13 cellular contexts compared by ENCODE assay signal in the genomic region with DNA sequence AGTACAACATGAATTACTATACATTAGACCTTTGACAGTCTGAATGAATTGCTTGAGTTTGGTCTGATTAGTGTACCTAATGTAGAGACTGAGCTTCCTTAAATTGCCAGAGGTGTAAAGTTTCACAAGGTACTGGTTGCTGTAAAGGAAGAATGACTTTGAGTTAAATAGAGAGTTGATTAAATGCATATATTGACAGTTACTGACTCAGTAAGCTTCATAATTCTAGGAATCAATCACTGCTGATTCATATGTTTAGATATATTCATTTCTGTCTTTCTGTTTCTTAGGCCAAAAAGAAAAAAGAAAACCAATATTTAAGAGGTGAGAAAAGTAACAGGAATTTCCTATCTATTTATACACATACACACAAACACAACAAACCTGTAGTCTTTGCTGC. TPM values are rescaled to one million over a fixed set of nuclear protein-coding genes. Genes with fewer than 3 reads are reported as not detected.
A peak's percentile ranks its signal among the peaks of the same experiment; 100 is the strongest.
DNase-seq lines count a peak whose midpoint lies in the region; ATAC-seq and TF ChIP-seq lines count a peak whose summit lies in the region.
"Had no signal": no experiment of that assay in that cellular context is flagged by ENCODE, and none has a peak within 500 bp of the region (broad histone marks: within the 10 kb centered on the region; RNA-seq: fewer than 3 reads in every experiment).

No MANE protein-coding gene starts in this region.

- no peaks in the 10 kb centered on the region for H3K27me3 ChIP-seq in hepatocyte

- POLR2A ChIA-PET in activated CD4-positive, alpha-beta T cell treated with anti-CD3 and anti-CD28 coated beads for 36 hours (lab: Charles Lee): interaction anchor here (0.6 to 1.5 kb wide), 3 partner anchors 21 to 46 kb away, joined by 3 to 6 read pairs (median 5); no protein-coding TSS in a partner anchor
- POLR2A ChIA-PET in activated CD4-positive, alpha-beta T cell treated with anti-CD3 and anti-CD28 coated beads, Interleukin-2, amount 10 ng/mL, durations not matched to agents 7 days and 5 days (lab: Charles Lee): interaction anchor here (0.7 kb wide), 1 partner anchor 19 kb away, joined by 3 read pairs; no protein-coding TSS in a partner anchor
- POLR2A ChIA-PET in RWPE1 (lab: Yijun Ruan, JAX; ENCODE audit: low non-redundant PET): no interaction called here

- no peaks in the 10 kb centered on the region for H3K9me3 ChIP-seq in hepatocyte (ENCODE audit: low read depth)
- H3K9me3 ChIP-seq: A549, mucosa of descending colon had no signal

- H3K4me2 ChIP-seq in hepatocyte: peak overlapping the region; percentile 36
- H3K4me2 ChIP-seq: A549 had no signal

- intact Hi-C loops in activated CD4-positive, alpha-beta T cell treated with anti-CD3 and anti-CD28 coated beads for 36 hours (cut with DNase I, micrococcal nuclease): loop anchor here (1.0 to 10.0 kb wide), 13 partner anchors 16 to 1529 kb away; partner anchors contain the start of genes CCNI (in 1 of the 2), CXCL10 (in 1 of the 2), NUP54 (in 1 of the 2) and RCHY1 (in 1 of the 2)

- H2AFZ ChIP-seq in hepatocyte: no peak overlapping the region

- H3K27me3 Mint-ChIP-seq in activated CD4-positive, alpha-beta T cell treated with anti-CD3 and anti-CD28 coated beads for 36 hours: peaks cover 37% of the 10 kb centered on the region
- no peaks in the 10 kb centered on the region for H3K27me3 Mint-ChIP-seq in activated CD4-positive, alpha-beta T cell treated with anti-CD3 and anti-CD28 coated beads, Interleukin-2, amount 10 ng/mL, durations not matched to agents 7 days and 5 days

- H3K4me1 Mint-ChIP-seq in activated CD4-positive, alpha-beta T cell treated with anti-CD3 and anti-CD28 coated beads for 36 hours: peaks cover 65% of the 10 kb centered on the region
- H3K4me1 Mint-ChIP-seq in activated CD4-positive, alpha-beta T cell treated with anti-CD3 and anti-CD28 coated beads, Interleukin-2, amount 10 ng/mL, durations not matched to agents 7 days and 5 days: peaks cover 49% of the 10 kb centered on the region

- no peaks in the 10 kb centered on the region for H4K20me1 ChIP-seq in hepatocyte (ENCODE audit: insufficient read depth, poor library complexity, severe bottlenecking)

- no peak for DNase-seq in activated CD4-positive, alpha-beta T cell treated with anti-CD3 and anti-CD28 coated beads for 36 hours
- DNase-seq in activated CD4-positive, alpha-beta T cell treated with anti-CD3 and anti-CD28 coated beads, Interleukin-2, amount 10 ng/mL, durations not matched to agents 7 days and 5 days: no peak
- DNase-seq in hepatocyte (ENCODE audit: low spot score) (no peak), RWPE1 (ENCODE audit: low spot score) (no peak)
- DNase-seq in stimulated activated CD4-positive, alpha-beta T cell treated with anti-CD3 and anti-CD28 coated beads, Interleukin-4, amount 100 ng/mL, for 24 hours: no peak
- DNase-seq: NCI-H69 had no signal

- no peaks in the 10 kb centered on the region for H3K4me1 ChIP-seq in hepatocyte (ENCODE audit: insufficient read depth)
- H3K4me1 ChIP-seq: A549 had no signal

- H3K9me3 Mint-ChIP-seq in activated CD4-positive, alpha-beta T cell treated with anti-CD3 and anti-CD28 coated beads for 36 hours (ENCODE audit: low read depth): no peaks in the 10 kb centered on the region
- no peaks in the 10 kb centered on the region for H3K9me3 Mint-ChIP-seq in activated CD4-positive, alpha-beta T cell treated with anti-CD3 and anti-CD28 coated beads, Interleukin-2, amount 10 ng/mL, durations not matched to agents 7 days and 5 days
- H3K9me3 Mint-ChIP-seq: brain had no signal

- no peaks in the 10 kb centered on the region for H3K36me3 ChIP-seq in hepatocyte (replicated peaks; ENCODE audit: insufficient read depth, low read depth)

- TF ChIP-seq CTCF in hepatocyte (IDR thresholded peaks at IDR 0.05; ENCODE audit: poor library complexity) (no peak), RWPE1 (conservative IDR thresholded peaks at IDR 0.05; ENCODE audit: low read depth) (no peak)

- no peaks in the 10 kb centered on the region for H3K79me2 ChIP-seq in hepatocyte

- CTCF ChIA-PET in activated CD4-positive, alpha-beta T cell treated with anti-CD3 and anti-CD28 coated beads for 36 hours (lab: Charles Lee): interaction anchor here (0.7 to 2.7 kb wide), 15 partner anchors 12 to 163 kb away, joined by 3 to 14 read pairs (median 3); partner anchors contain the start of genes ART3 and SDAD1
- CTCF ChIA-PET in activated CD4-positive, alpha-beta T cell treated with anti-CD3 and anti-CD28 coated beads, Interleukin-2, amount 10 ng/mL, durations not matched to agents 7 days and 5 days (lab: Charles Lee): interaction anchor here (1.3 to 1.6 kb wide), 3 partner anchors 21 to 62 kb away, joined by 3 to 8 read pairs (median 3); no protein-coding TSS in a partner anchor
- CTCF ChIA-PET in RWPE1 (lab: Yijun Ruan, JAX): interaction anchor here (0.6 to 1.7 kb wide), 3 partner anchors 39 to 372 kb away, joined by 3 to 10 read pairs (median 5); no protein-coding TSS in a partner anchor

- H3K27ac Mint-ChIP-seq in activated CD4-positive, alpha-beta T cell treated with anti-CD3 and anti-CD28 coated beads for 36 hours: no peak overlapping the region
- no peak overlapping the region for H3K27ac Mint-ChIP-seq in activated CD4-positive, alpha-beta T cell treated with anti-CD3 and anti-CD28 coated beads, Interleukin-2, amount 10 ng/mL, durations not matched to agents 7 days and 5 days
- H3K27ac Mint-ChIP-seq: brain had no signal

- no peaks in the 10 kb centered on the region for H3K36me3 Mint-ChIP-seq in activated CD4-positive, alpha-beta T cell treated with anti-CD3 and anti-CD28 coated beads for 36 hours (ENCODE audit: low read depth)
- no peaks in the 10 kb centered on the region for H3K36me3 Mint-ChIP-seq in activated CD4-positive, alpha-beta T cell treated with anti-CD3 and anti-CD28 coated beads, Interleukin-2, amount 10 ng/mL, durations not matched to agents 7 days and 5 days (ENCODE audit: low read depth)
- H3K36me3 Mint-ChIP-seq: brain had no signal

- H3K27ac ChIP-seq in hepatocyte: no peak overlapping the region
- H3K27ac ChIP-seq in RWPE1: no peak overlapping the region
- H3K27ac ChIP-seq: A549 had no signal

- no peak overlapping the region for H3K4me3 ChIP-seq in hepatocyte
- H3K4me3 ChIP-seq: A549, mucosa of descending colon had no signal

- ATAC-seq in activated CD4-positive, alpha-beta T cell treated with anti-CD3 and anti-CD28 coated beads for 36 hours: peak; percentile 80
- ATAC-seq in GM21360 (IDR thresholded peaks at IDR 0.05; ENCODE audit: unreplicated experiment) (peak; percentile 61), HG03139 (IDR thresholded peaks at IDR 0.05; ENCODE audit: unreplicated experiment) (peak; percentile 35), HG03159 (IDR thresholded peaks at IDR 0.05; ENCODE audit: unreplicated experiment) (no peak)
- ATAC-seq: A549 had no signal

- peak overlapping the region; percentile 16 for H3K4me3 Mint-ChIP-seq in activated CD4-positive, alpha-beta T cell treated with anti-CD3 and anti-CD28 coated beads for 36 hours
- no peak overlapping the region for H3K4me3 Mint-ChIP-seq in activated CD4-positive, alpha-beta T cell treated with anti-CD3 and anti-CD28 coated beads, Interleukin-2, amount 10 ng/mL, durations not matched to agents 7 days and 5 days
- H3K4me3 Mint-ChIP-seq: brain had no signal

- no peaks in the 10 kb centered on the region for H3K9me2 ChIP-seq in hepatocyte (replicated peaks; ENCODE audit: insufficient read depth)

RNA-seq across cellular contexts. Expression of gene ART3, which starts 16.2 kb away (rescaled TPM):
- not detected for total RNA-seq in activated CD4-positive, alpha-beta T cell treated with anti-CD3 and anti-CD28 coated beads for 36 hours
- total RNA-seq in activated CD4-positive, alpha-beta T cell treated with anti-CD3 and anti-CD28 coated beads, Interleukin-2, amount 10 ng/mL, durations not matched to agents 7 days and 5 days: not detected
- total RNA-seq in hepatocyte: 0.90 and 1.0 TPM in 2 replicates
- polyA plus RNA-seq in hepatocyte: 2.8 and 3.8 TPM in 2 replicates
- total RNA-seq: endothelial cell of umbilical vein had no signal
- polyA plus RNA-seq: A549, endothelial cell of umbilical vein had no signal

RNA-seq across cellular contexts. Expression of gene CXCL11, which starts 22.4 kb away (rescaled TPM):
- under 1 TPM in 1 of 2 experiments, not detected in 1; 0.14 TPM for total RNA-seq in activated CD4-positive, alpha-beta T cell treated with anti-CD3 and anti-CD28 coated beads for 36 hours
- total RNA-seq in activated CD4-positive, alpha-beta T cell treated with anti-CD3 and anti-CD28 coated beads, Interleukin-2, amount 10 ng/mL, durations not matched to agents 7 days and 5 days: not detected
- total RNA-seq in hepatocyte: not detected in 2 replicates
- not detected in 2 replicates for polyA plus RNA-seq in hepatocyte
- polyA plus RNA-seq: A549 had no signal

RNA-seq across cellular contexts. Expression of gene CXCL10, which starts 35.0 kb away (rescaled TPM):
- 1 to 10 TPM; 1.0 to 1.1 TPM for total RNA-seq in activated CD4-positive, alpha-beta T cell treated with anti-CD3 and anti-CD28 coated beads for 36 hours
- under 1 TPM; 0.27 to 0.40 TPM for total RNA-seq in activated CD4-positive, alpha-beta T cell treated with anti-CD3 and anti-CD28 coated beads, Interleukin-2, amount 10 ng/mL, durations not matched to agents 7 days and 5 days
- total RNA-seq in hepatocyte: 2.8 and 3.7 TPM in 2 replicates
- polyA plus RNA-seq in hepatocyte: 3.3 and 7.4 TPM in 2 replicates
- total RNA-seq: endothelial cell of umbilical vein had no signal
- polyA plus RNA-seq: A549 had no signal

RNA-seq across cellular contexts. Expression of gene CXCL9, which starts 51.0 kb away (rescaled TPM):
- under 1 TPM; 0.23 to 0.33 TPM for total RNA-seq in activated CD4-positive, alpha-beta T cell treated with anti-CD3 and anti-CD28 coated beads for 36 hours
- under 1 TPM in 1 of 2 experiments, not detected in 1; 0.15 TPM for total RNA-seq in activated CD4-positive, alpha-beta T cell treated with anti-CD3 and anti-CD28 coated beads, Interleukin-2, amount 10 ng/mL, durations not matched to agents 7 days and 5 days
- total RNA-seq in hepatocyte: not detected in 2 replicates
- polyA plus RNA-seq in hepatocyte: not detected in 2 replicates
- total RNA-seq: endothelial cell of umbilical vein had no signal
- polyA plus RNA-seq: A549, endothelial cell of umbilical vein had no signal
